ENCODE assay signal across 13 cellular contexts in genomic region chr9:133139246-133140173, GRCh38. TPM values are rescaled to one million over a fixed set of nuclear protein-coding genes. Genes with fewer than 3 reads are reported as not detected.
DNase-seq lines count a peak whose midpoint lies in the region; ATAC-seq, FAIRE-seq and TF ChIP-seq lines count a peak whose summit lies in the region.
"Had no signal": no experiment of that assay in that cellular context is flagged by ENCODE, and none has a peak within 500 bp of the region (broad histone marks: within the 10 kb centered on the region; RNA-seq: fewer than 3 reads in every experiment).

No MANE protein-coding gene starts in this region.

- H3K4me3 Mint-ChIP-seq in activated naive CD8-positive, alpha-beta T cell treated with anti-CD3 and anti-CD28 coated beads, Interleukin-2, amount 10 ng/mL, durations not matched to agents 7 days and 5 days = peak overlapping the region; percentile 25
- H3K4me3 Mint-ChIP-seq in activated naive CD8-positive, alpha-beta T cell treated with anti-CD3 and anti-CD28 coated beads, Interleukin-2, amount 50 U/mL, for 24 hours = no peak overlapping the region
- no peak overlapping the region for H3K4me3 Mint-ChIP-seq in activated T-helper 1 cell treated with anti-CD3 and anti-CD28 coated beads, Interleukin-12 subunit alpha, Interleukin-12 subunit beta, Interleukin-2, Interleukin-4 antibody, amounts not matched to agents 30 ng/mL and 10 ng/mL and 1 ng/mL, durations not matched to agents 14 hours and 24 hours and 36 hours
- H3K4me3 Mint-ChIP-seq: activated B cell treated with CpG ODN at 0.5 μM for 24 hours had no signal

- H3K27ac Mint-ChIP-seq in activated naive CD8-positive, alpha-beta T cell treated with anti-CD3 and anti-CD28 coated beads, Interleukin-2, amount 10 ng/mL, durations not matched to agents 7 days and 5 days = peak overlapping the region; percentile 76
- no peak overlapping the region for H3K27ac Mint-ChIP-seq in activated naive CD8-positive, alpha-beta T cell treated with anti-CD3 and anti-CD28 coated beads, Interleukin-2, amount 50 U/mL, for 24 hours
- H3K27ac Mint-ChIP-seq in activated T-helper 1 cell treated with anti-CD3 and anti-CD28 coated beads, Interleukin-12 subunit alpha, Interleukin-12 subunit beta, Interleukin-2, Interleukin-4 antibody, amounts not matched to agents 30 ng/mL and 10 ng/mL and 1 ng/mL, durations not matched to agents 14 hours and 24 hours and 36 hours = peak overlapping the region; percentile 86
- H3K27ac Mint-ChIP-seq: activated B cell treated with CpG ODN at 0.5 μM for 24 hours had no signal

- no peaks in the 10 kb centered on the region for H3K9me3 ChIP-seq in kidney (ENCODE audit: control insufficient read depth in 1 of 2, low read length in 2 of 2)
- H3K9me3 ChIP-seq: neutrophil had no signal

- H3K27ac ChIP-seq in kidney (ENCODE audit: low read depth in 2 of 2, low read length in 2 of 2) = no peak overlapping the region
- H3K27ac ChIP-seq: neutrophil had no signal

- DNase-seq in activated naive CD8-positive, alpha-beta T cell treated with anti-CD3 and anti-CD28 coated beads, Interleukin-2, amount 10 ng/mL, durations not matched to agents 7 days and 5 days = no peak
- no peak for DNase-seq in activated naive CD8-positive, alpha-beta T cell treated with anti-CD3 and anti-CD28 coated beads, Interleukin-2, amount 50 U/mL, for 24 hours
- no peak for DNase-seq in activated T-helper 1 cell treated with anti-CD3 and anti-CD28 coated beads, Interleukin-12 subunit alpha, Interleukin-12 subunit beta, Interleukin-2, Interleukin-4 antibody, amounts not matched to agents 30 ng/mL and 10 ng/mL and 1 ng/mL, durations not matched to agents 14 hours and 24 hours and 36 hours (ENCODE audit: low spot score)
- DNase-seq in kidney (peak; percentile 65), superior temporal gyrus (ENCODE audit: extremely low spot score) (peak; percentile 66), NCI-H2227 treated with DMSO at 0.1 percent for 48 hours (lab: John Stamatoyannopoulos, UW) (no peak), KG1 (lab: John Stamatoyannopoulos, UW) (no peak)
- DNase-seq: activated B cell treated with CpG ODN at 0.5 μM for 24 hours; activated T-cell treated with anti-CD3 and anti-CD28 coated beads, Interleukin-2, amount 50 U/mL, for 48 hours; DMS153; NCI-H1092 had no signal

- intact Hi-C loops in activated T-helper 1 cell treated with anti-CD3 and anti-CD28 coated beads, Interleukin-12 subunit alpha, Interleukin-12 subunit beta, Interleukin-2, Interleukin-4 antibody, amounts not matched to agents 30 ng/mL and 10 ng/mL and 1 ng/mL, durations not matched to agents 14 hours and 24 hours and 36 hours (cut with micrococcal nuclease) = loop anchor here (10.0 kb wide), 1 partner anchor 735 kb away; the partner anchor contains the start of gene TTF1
- intact Hi-C loops in kidney (cut with DNase I) = loop anchor here (5.0 kb wide), 1 partner anchor 37 kb away; no protein-coding TSS in a partner anchor

- no peak for FAIRE-seq in kidney (lab: Jason Lieb, UNC)

- H3K36me3 Mint-ChIP-seq in activated naive CD8-positive, alpha-beta T cell treated with anti-CD3 and anti-CD28 coated beads, Interleukin-2, amount 10 ng/mL, durations not matched to agents 7 days and 5 days = peaks cover 6% of the 10 kb centered on the region
- peaks cover 9% of the 10 kb centered on the region for H3K36me3 Mint-ChIP-seq in activated naive CD8-positive, alpha-beta T cell treated with anti-CD3 and anti-CD28 coated beads, Interleukin-2, amount 50 U/mL, for 24 hours (ENCODE audit: low read depth)
- H3K36me3 Mint-ChIP-seq in activated T-helper 1 cell treated with anti-CD3 and anti-CD28 coated beads, Interleukin-12 subunit alpha, Interleukin-12 subunit beta, Interleukin-2, Interleukin-4 antibody, amounts not matched to agents 30 ng/mL and 10 ng/mL and 1 ng/mL, durations not matched to agents 14 hours and 24 hours and 36 hours (ENCODE audit: low read depth) = peaks cover 7% of the 10 kb centered on the region

- H3K4me1 Mint-ChIP-seq in activated naive CD8-positive, alpha-beta T cell treated with anti-CD3 and anti-CD28 coated beads, Interleukin-2, amount 10 ng/mL, durations not matched to agents 7 days and 5 days = peaks cover 56% of the 10 kb centered on the region
- H3K4me1 Mint-ChIP-seq in activated naive CD8-positive, alpha-beta T cell treated with anti-CD3 and anti-CD28 coated beads, Interleukin-2, amount 50 U/mL, for 24 hours = peaks cover 71% of the 10 kb centered on the region
- peaks cover 66% of the 10 kb centered on the region for H3K4me1 Mint-ChIP-seq in activated T-helper 1 cell treated with anti-CD3 and anti-CD28 coated beads, Interleukin-12 subunit alpha, Interleukin-12 subunit beta, Interleukin-2, Interleukin-4 antibody, amounts not matched to agents 30 ng/mL and 10 ng/mL and 1 ng/mL, durations not matched to agents 14 hours and 24 hours and 36 hours (ENCODE audit: low read depth)

- no peaks in the 10 kb centered on the region for H3K9me3 Mint-ChIP-seq in activated naive CD8-positive, alpha-beta T cell treated with anti-CD3 and anti-CD28 coated beads, Interleukin-2, amount 10 ng/mL, durations not matched to agents 7 days and 5 days
- no peaks in the 10 kb centered on the region for H3K9me3 Mint-ChIP-seq in activated naive CD8-positive, alpha-beta T cell treated with anti-CD3 and anti-CD28 coated beads, Interleukin-2, amount 50 U/mL, for 24 hours
- no peaks in the 10 kb centered on the region for H3K9me3 Mint-ChIP-seq in activated T-helper 1 cell treated with anti-CD3 and anti-CD28 coated beads, Interleukin-12 subunit alpha, Interleukin-12 subunit beta, Interleukin-2, Interleukin-4 antibody, amounts not matched to agents 30 ng/mL and 10 ng/mL and 1 ng/mL, durations not matched to agents 14 hours and 24 hours and 36 hours
- H3K9me3 Mint-ChIP-seq: activated B cell treated with CpG ODN at 0.5 μM for 24 hours had no signal

- no peaks in the 10 kb centered on the region for H3K27me3 Mint-ChIP-seq in activated naive CD8-positive, alpha-beta T cell treated with anti-CD3 and anti-CD28 coated beads, Interleukin-2, amount 10 ng/mL, durations not matched to agents 7 days and 5 days
- H3K27me3 Mint-ChIP-seq in activated naive CD8-positive, alpha-beta T cell treated with anti-CD3 and anti-CD28 coated beads, Interleukin-2, amount 50 U/mL, for 24 hours = no peaks in the 10 kb centered on the region
- H3K27me3 Mint-ChIP-seq in activated T-helper 1 cell treated with anti-CD3 and anti-CD28 coated beads, Interleukin-12 subunit alpha, Interleukin-12 subunit beta, Interleukin-2, Interleukin-4 antibody, amounts not matched to agents 30 ng/mL and 10 ng/mL and 1 ng/mL, durations not matched to agents 14 hours and 24 hours and 36 hours (ENCODE audit: insufficient read depth) = no peaks in the 10 kb centered on the region
- H3K27me3 Mint-ChIP-seq: activated B cell treated with CpG ODN at 0.5 μM for 24 hours had no signal

- H3K4me3 ChIP-seq in kidney (ENCODE audit: low read length in 2 of 2) = no peak overlapping the region

- no peak overlapping the region for H3K9ac ChIP-seq in kidney (ENCODE audit: low read length in 2 of 2)

- no peak for TF ChIP-seq CTCF in kidney (IDR thresholded peaks at IDR 0.05; ENCODE audit: borderline replicate concordance, extremely low read depth, insufficient read depth)

- no peaks in the 10 kb centered on the region for H3K36me3 ChIP-seq in kidney (ENCODE audit: control insufficient read depth in 1 of 2, insufficient read depth in 2 of 2, low read length in 2 of 2)
- H3K36me3 ChIP-seq: neutrophil had no signal

- POLR2A ChIA-PET in activated naive CD8-positive, alpha-beta T cell treated with anti-CD3 and anti-CD28 coated beads, Interleukin-2, amount 10 ng/mL, durations not matched to agents 7 days and 5 days (lab: Charles Lee) = no interaction called here

- H3K4me1 ChIP-seq in kidney (ENCODE audit: control insufficient read depth in 1 of 2, insufficient read depth in 1 of 2, low read depth in 1 of 2, low read length in 2 of 2) = peaks cover 15 to 30% of the 10 kb centered on the region in 2 donors

- ATAC-seq in activated naive CD8-positive, alpha-beta T cell treated with anti-CD3 and anti-CD28 coated beads, Interleukin-2, amount 10 ng/mL, durations not matched to agents 7 days and 5 days (ENCODE audit: low read depth) = no peak
- ATAC-seq in activated naive CD8-positive, alpha-beta T cell treated with anti-CD3 and anti-CD28 coated beads, Interleukin-2, amount 50 U/mL, for 24 hours = no peak
- no peak for ATAC-seq in GM19328 (IDR thresholded peaks at IDR 0.05; ENCODE audit: unreplicated experiment)

RNA-seq across cellular contexts. Expression of gene RALGDS, which starts 18.5 kb away (rescaled TPM):
- 100 to 1,000 TPM; 130 to 134 TPM for total RNA-seq in activated naive CD8-positive, alpha-beta T cell treated with anti-CD3 and anti-CD28 coated beads, Interleukin-2, amount 10 ng/mL, durations not matched to agents 7 days and 5 days
- 88.7 and 94.4 TPM in 2 replicates for total RNA-seq in activated T-helper 1 cell treated with anti-CD3 and anti-CD28 coated beads, Interleukin-12 subunit alpha, Interleukin-12 subunit beta, Interleukin-2, Interleukin-4 antibody, amounts not matched to agents 30 ng/mL and 10 ng/mL and 1 ng/mL, durations not matched to agents 14 hours and 24 hours and 36 hours
- total RNA-seq in kidney = 43.3 TPM
- polyA plus RNA-seq in kidney (ENCODE audit: insufficient read depth, low read depth, low replicate concordance) = 13.0 TPM

RNA-seq across cellular contexts. Expression of gene GBGT1, which starts 24.2 kb away (rescaled TPM):
- total RNA-seq in activated naive CD8-positive, alpha-beta T cell treated with anti-CD3 and anti-CD28 coated beads, Interleukin-2, amount 10 ng/mL, durations not matched to agents 7 days and 5 days = 1 to 10 TPM; 4.0 to 4.5 TPM
- 8.6 and 9.4 TPM in 2 replicates for total RNA-seq in activated T-helper 1 cell treated with anti-CD3 and anti-CD28 coated beads, Interleukin-12 subunit alpha, Interleukin-12 subunit beta, Interleukin-2, Interleukin-4 antibody, amounts not matched to agents 30 ng/mL and 10 ng/mL and 1 ng/mL, durations not matched to agents 14 hours and 24 hours and 36 hours
- 21.6 TPM for total RNA-seq in kidney
- 7.9 TPM for polyA plus RNA-seq in kidney (ENCODE audit: insufficient read depth, low read depth, low replicate concordance)

Comparison
In these comparisons a context has a peak if more than half of its experiments do, and no peak if none do; other contexts are left out.
1. DNase-seq: peak in kidney (single experiment) and superior temporal gyrus (single experiment); none in activated naive CD8-positive, alpha-beta T cell treated with anti-CD3 and anti-CD28 coated beads, Interleukin-2, amount 10 ng/mL, durations not matched to agents 7 days and 5 days (single experiment), activated naive CD8-positive, alpha-beta T cell treated with anti-CD3 and anti-CD28 coated beads, Interleukin-2, amount 50 U/mL, for 24 hours (single experiment), activated T-helper 1 cell treated with anti-CD3 and anti-CD28 coated beads, Interleukin-12 subunit alpha, Interleukin-12 subunit beta, Interleukin-2, Interleukin-4 antibody, amounts not matched to agents 30 ng/mL and 10 ng/mL and 1 ng/mL, durations not matched to agents 14 hours and 24 hours and 36 hours (single experiment), NCI-H2227 treated with DMSO at 0.1 percent for 48 hours (single experiment) and KG1 (single experiment).